Comparison of ENCODE assay signal across 10 cellular contexts in the genomic region with DNA sequence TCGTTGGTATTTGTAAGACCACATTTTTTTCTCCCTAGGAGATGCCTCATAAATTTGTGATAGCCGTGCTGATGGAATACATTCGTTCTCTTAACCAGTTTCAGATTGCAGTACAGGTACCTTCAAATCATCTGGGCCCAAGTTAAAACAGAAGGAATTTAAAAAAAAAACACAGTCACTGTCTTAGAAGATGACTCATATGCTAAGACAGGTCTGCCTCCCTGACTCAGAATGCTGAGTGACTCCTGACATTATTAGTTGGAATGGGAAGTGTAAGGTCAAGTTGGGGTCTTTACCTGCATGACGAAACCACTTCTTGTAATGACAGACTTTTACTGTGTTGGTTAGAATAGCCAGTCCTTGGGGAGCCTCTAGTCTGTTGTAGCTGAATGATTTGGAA. TPM values are rescaled to one million over a fixed set of nuclear protein-coding genes. Genes with fewer than 3 reads are reported as not detected.
DNase-seq lines count a peak whose midpoint lies in the region; ATAC-seq and TF ChIP-seq lines count a peak whose summit lies in the region.
"Had no signal": no experiment of that assay in that cellular context is flagged by ENCODE, and none has a peak within 500 bp of the region (broad histone marks: within the 10 kb centered on the region; RNA-seq: fewer than 3 reads in every experiment).

No MANE protein-coding gene starts in this region.

- peak; percentile 12; the same call in 1 of the 2 replicates for TF ChIP-seq RAD21 in HCT116 (IDR thresholded peaks at IDR 0.05; ENCODE audit: low read depth)

- no TSS peak for BruUV-seq in HCT116 (replicated peaks; lab: Mats Ljungman, UMichigan)

- ATAC-seq in HCT116: peak; percentile 82
- no peak for ATAC-seq in lower lobe of right lung
- no peak for ATAC-seq in GM18502 (IDR thresholded peaks at IDR 0.05; ENCODE audit: poor library complexity, unreplicated experiment)
- ATAC-seq: body of pancreas had no signal

- H3K27me3 Mint-ChIP-seq in activated T-helper 1 cell treated with anti-CD3 and anti-CD28 coated beads, Interleukin-12 subunit alpha, Interleukin-12 subunit beta, Interleukin-2, Interleukin-4 antibody, amounts not matched to agents 30 ng/mL and 10 ng/mL and 1 ng/mL, durations not matched to agents 14 hours and 24 hours and 36 hours (ENCODE audit: insufficient read depth): no peaks in the 10 kb centered on the region

- peak overlapping the region; percentile 50 for H3K9ac ChIP-seq in HCT116 (ENCODE audit: low read length)

- H3K9me3 Mint-ChIP-seq in activated T-helper 1 cell treated with anti-CD3 and anti-CD28 coated beads, Interleukin-12 subunit alpha, Interleukin-12 subunit beta, Interleukin-2, Interleukin-4 antibody, amounts not matched to agents 30 ng/mL and 10 ng/mL and 1 ng/mL, durations not matched to agents 14 hours and 24 hours and 36 hours: no peaks in the 10 kb centered on the region

- H3K27ac ChIP-seq in HCT116 (ENCODE audit: low read depth, low read length) (peak overlapping the region; percentile 63), lower lobe of right lung (no peak overlapping the region), dorsolateral prefrontal cortex (peak overlapping the region in 26 of 59 donors; percentile 7 to 77 (median 48))
- H3K27ac ChIP-seq: body of pancreas had no signal

- intact Hi-C loops in HCT116 (cut with micrococcal nuclease) (no loop called here), lower lobe of right lung (cut with DNase I) (no loop called here), dorsolateral prefrontal cortex (cut with DNase I) (no loop called here)
- intact Hi-C loops in activated T-helper 1 cell treated with anti-CD3 and anti-CD28 coated beads, Interleukin-12 subunit alpha, Interleukin-12 subunit beta, Interleukin-2, Interleukin-4 antibody, amounts not matched to agents 30 ng/mL and 10 ng/mL and 1 ng/mL, durations not matched to agents 14 hours and 24 hours and 36 hours (cut with micrococcal nuclease): no loop called here

- H2AFZ ChIP-seq in HCT116 (ENCODE audit: low read depth, low read length, poor library complexity, severe bottlenecking): no peak overlapping the region

- H3K4me1 Mint-ChIP-seq in activated T-helper 1 cell treated with anti-CD3 and anti-CD28 coated beads, Interleukin-12 subunit alpha, Interleukin-12 subunit beta, Interleukin-2, Interleukin-4 antibody, amounts not matched to agents 30 ng/mL and 10 ng/mL and 1 ng/mL, durations not matched to agents 14 hours and 24 hours and 36 hours (ENCODE audit: low read depth): peaks cover 14% of the 10 kb centered on the region

- RAD21 ChIA-PET in HCT116 (lab: Charles Lee; ENCODE audit: low non-redundant PET in 1 of 2, low total read pairs in 2 of 2, uncharacterized antibody in 2 of 2, unreplicated experiment in 2 of 2): no interaction called here

- H3K9me3 ChIP-seq in HCT116 (ENCODE audit: control insufficient read depth in 1 of 2, insufficient read depth in 1 of 2, low read depth in 1 of 2, low read length in 2 of 2) (no peaks in the 10 kb centered on the region), lower lobe of right lung (no peaks in the 10 kb centered on the region)
- H3K9me3 ChIP-seq: body of pancreas had no signal

- H3K36me3 ChIP-seq in HCT116 (ENCODE audit: control insufficient read depth in 1 of 2, insufficient read depth in 2 of 2, low read length in 2 of 2) (peaks cover 37 to 42% of the 10 kb centered on the region in 2 experiments; a peak in 3 of 4 replicates), lower lobe of right lung (peaks cover 100% of the 10 kb centered on the region)

- H3K79me2 ChIP-seq in HCT116 (ENCODE audit: insufficient read depth, low read length): no peaks in the 10 kb centered on the region

- peak overlapping the region; percentile 4 for H3K27ac Mint-ChIP-seq in activated T-helper 1 cell treated with anti-CD3 and anti-CD28 coated beads, Interleukin-12 subunit alpha, Interleukin-12 subunit beta, Interleukin-2, Interleukin-4 antibody, amounts not matched to agents 30 ng/mL and 10 ng/mL and 1 ng/mL, durations not matched to agents 14 hours and 24 hours and 36 hours

- peak overlapping the region; percentile 56 for H3K4me2 ChIP-seq in HCT116 (ENCODE audit: low read length)

- no peaks in the 10 kb centered on the region for H3K9me2 ChIP-seq in HCT116 (ENCODE audit: insufficient read depth)

- peaks cover 69% of the 10 kb centered on the region for H3K36me3 Mint-ChIP-seq in activated T-helper 1 cell treated with anti-CD3 and anti-CD28 coated beads, Interleukin-12 subunit alpha, Interleukin-12 subunit beta, Interleukin-2, Interleukin-4 antibody, amounts not matched to agents 30 ng/mL and 10 ng/mL and 1 ng/mL, durations not matched to agents 14 hours and 24 hours and 36 hours (ENCODE audit: low read depth)

- H3K4me1 ChIP-seq in HCT116 (ENCODE audit: control insufficient read depth in 1 of 2, insufficient read depth in 2 of 2, low read length in 2 of 2) (peaks cover 13 to 25% of the 10 kb centered on the region in 2 experiments), lower lobe of right lung (peaks cover 13% of the 10 kb centered on the region)
- H3K4me1 ChIP-seq: body of pancreas had no signal

- H3K4me3 Mint-ChIP-seq in activated T-helper 1 cell treated with anti-CD3 and anti-CD28 coated beads, Interleukin-12 subunit alpha, Interleukin-12 subunit beta, Interleukin-2, Interleukin-4 antibody, amounts not matched to agents 30 ng/mL and 10 ng/mL and 1 ng/mL, durations not matched to agents 14 hours and 24 hours and 36 hours: no peak overlapping the region

- TF ChIP-seq CTCF in HCT116 (IDR thresholded peaks at IDR 0.05 in 2 of 3, conservative IDR thresholded peaks at IDR 0.05 in 1 of 3; ENCODE audit: borderline replicate concordance in 1 of 3, insufficient read depth in 1 of 3, low read depth in 2 of 3, low read length in 2 of 3): no peak
- no peak for TF ChIP-seq CTCF in lower lobe of right lung (IDR thresholded peaks at IDR 0.05)
- no peak for TF ChIP-seq CTCF in dorsolateral prefrontal cortex (IDR thresholded peaks at IDR 0.05 in 54 of 56, conservative IDR thresholded peaks at IDR 0.05 in 2 of 56; ENCODE audit: low read depth in 1 of 56, partially characterized antibody in 56 of 56)

- H3K4me3 ChIP-seq in HCT116 (replicated peaks in 1 of 2; ENCODE audit: low read depth in 1 of 2, low read length in 2 of 2) (0 out of 4 replicates have a peak overlapping the region, but pooled peaks of 1 of the 2 experiments have one; percentile 10), lower lobe of right lung (no peak overlapping the region), dorsolateral prefrontal cortex (no peak overlapping the region)
- H3K4me3 ChIP-seq: body of pancreas had no signal

- POLR2A ChIA-PET in HCT116 (lab: Charles Lee): no interaction called here

- TF ChIP-seq POLR2A in HCT116 (IDR thresholded peaks at IDR 0.05; ENCODE audit: borderline replicate concordance, extremely low read depth, insufficient read depth, insufficient read length): no peak

- H3K27me3 ChIP-seq in HCT116 (ENCODE audit: insufficient read depth, low read length) (no peaks in the 10 kb centered on the region), lower lobe of right lung (ENCODE audit: low read depth) (no peaks in the 10 kb centered on the region), dorsolateral prefrontal cortex (no peaks in the 10 kb centered on the region)
- H3K27me3 ChIP-seq: body of pancreas had no signal

- DNase-seq in AG08396 (ENCODE audit: low spot score) (peak; percentile 42), HCT116 (ENCODE audit: low read depth, low spot score) (peak; percentile 81), islet precursor cell (peak; percentile 76), lower lobe of right lung (no peak), NCI-H345 treated with DMSO at 0.1 percent for 48 hours (lab: John Stamatoyannopoulos, UW; ENCODE audit: unreplicated experiment) (no peak), dorsolateral prefrontal cortex (no peak)
- no peak for DNase-seq in activated T-helper 1 cell treated with anti-CD3 and anti-CD28 coated beads, Interleukin-12 subunit alpha, Interleukin-12 subunit beta, Interleukin-2, Interleukin-4 antibody, amounts not matched to agents 30 ng/mL and 10 ng/mL and 1 ng/mL, durations not matched to agents 14 hours and 24 hours and 36 hours (ENCODE audit: low spot score)
- DNase-seq: body of pancreas, NCI-H2081 had no signal

- CTCF ChIA-PET in HCT116 (lab: Charles Lee): interaction anchor here (0.7 kb wide), 1 partner anchor 727 kb away, joined by 3 read pairs; no protein-coding TSS in a partner anchor

- H4K20me1 ChIP-seq in HCT116 (ENCODE audit: insufficient read depth): no peaks in the 10 kb centered on the region

RNA-seq across cellular contexts. Expression of gene RMC1, which starts 26.3 kb away (rescaled TPM):
- 38.4 TPM for total RNA-seq in HCT116 (2021; ENCODE audit: unreplicated experiment)
- polyA plus RNA-seq in HCT116 (2012): 23.8 and 30.7 TPM in 2 replicates
- total RNA-seq in activated T-helper 1 cell treated with anti-CD3 and anti-CD28 coated beads, Interleukin-12 subunit alpha, Interleukin-12 subunit beta, Interleukin-2, Interleukin-4 antibody, amounts not matched to agents 30 ng/mL and 10 ng/mL and 1 ng/mL, durations not matched to agents 14 hours and 24 hours and 36 hours: 56.3 and 56.7 TPM in 2 replicates
- total RNA-seq in lower lobe of right lung: 34.2 TPM
- 10 to 100 TPM; 23.8 to 53.6 (median 39.2) TPM for total RNA-seq in dorsolateral prefrontal cortex

RNA-seq across cellular contexts. Expression of gene NPC1, which starts 56.7 kb away (rescaled TPM):
- total RNA-seq in HCT116 (2021; ENCODE audit: unreplicated experiment) (51.6 TPM), lower lobe of right lung (114 TPM), dorsolateral prefrontal cortex (100 to 1,000 TPM in 58 of 120 experiments, 10 to 100 TPM in 62; 45.2 to 321 (median 99.6) TPM)
- polyA plus RNA-seq in HCT116 (2012): 47.8 and 68.4 TPM in 2 replicates
- 30.1 and 30.2 TPM in 2 replicates for total RNA-seq in activated T-helper 1 cell treated with anti-CD3 and anti-CD28 coated beads, Interleukin-12 subunit alpha, Interleukin-12 subunit beta, Interleukin-2, Interleukin-4 antibody, amounts not matched to agents 30 ng/mL and 10 ng/mL and 1 ng/mL, durations not matched to agents 14 hours and 24 hours and 36 hours

Comparison
In these comparisons a context has a peak if more than half of its experiments do, and no peak if none do; other contexts are left out.
1. DNase-seq: peak in AG08396 (single experiment), HCT116 (single experiment) and islet precursor cell (single experiment); none in activated T-helper 1 cell treated with anti-CD3 and anti-CD28 coated beads, Interleukin-12 subunit alpha, Interleukin-12 subunit beta, Interleukin-2, Interleukin-4 antibody, amounts not matched to agents 30 ng/mL and 10 ng/mL and 1 ng/mL, durations not matched to agents 14 hours and 24 hours and 36 hours (single experiment), lower lobe of right lung (single experiment), NCI-H345 treated with DMSO at 0.1 percent for 48 hours (single experiment) and dorsolateral prefrontal cortex (0 of 10).